8 cellular contexts compared by ENCODE assay signal in genomic region chr2:174247474-174248186, GRCh38. TPM values are rescaled to one million over a fixed set of nuclear protein-coding genes. Genes with fewer than 3 reads are reported as not detected.
DNase-seq lines count a peak whose midpoint lies in the region; ATAC-seq, FAIRE-seq and TF ChIP-seq lines count a peak whose summit lies in the region.

No MANE protein-coding gene starts in this region.

- no peak for TF ChIP-seq CTCF in brain microvascular endothelial cell (IDR thresholded peaks at IDR 0.05; ENCODE audit: low read depth, low read length, missing control alignments)
- TF ChIP-seq CTCF in kidney (IDR thresholded peaks at IDR 0.05; ENCODE audit: borderline replicate concordance, extremely low read depth, insufficient read depth): no peak

- H3K4me3 Mint-ChIP-seq in stimulated activated naive CD8-positive, alpha-beta T cell treated with anti-CD3 and anti-CD28 coated beads, Interleukin-15, Interleukin-2, amounts not matched to agents 100 ng/mL and 50 ng/mL, for 24 hours: peak overlapping the region; percentile 90

- no peaks in the 10 kb centered on the region for H3K9me3 Mint-ChIP-seq in stimulated activated naive CD8-positive, alpha-beta T cell treated with anti-CD3 and anti-CD28 coated beads, Interleukin-15, Interleukin-2, amounts not matched to agents 100 ng/mL and 50 ng/mL, for 24 hours

- ATAC-seq in HG02588 (IDR thresholded peaks at IDR 0.05; ENCODE audit: unreplicated experiment): peak; percentile 0

- H3K4me3 ChIP-seq in brain microvascular endothelial cell (ENCODE audit: low read depth, low read length) (peak overlapping the region; percentile 82), kidney (ENCODE audit: low read length in 2 of 2) (peak overlapping the region; percentile 62 to 86)

- in situ Hi-C loops in brain microvascular endothelial cell (cut with HindIII; ENCODE audit: low pct_ligation_motif_present, low sequenced_read_pairs): no loop called here

- H3K36me3 ChIP-seq in brain microvascular endothelial cell (replicated peaks) (no peaks in the 10 kb centered on the region), kidney (ENCODE audit: control insufficient read depth in 1 of 2, insufficient read depth in 2 of 2, low read length in 2 of 2) (no peaks in the 10 kb centered on the region)

- H3K27me3 Mint-ChIP-seq in stimulated activated naive CD8-positive, alpha-beta T cell treated with anti-CD3 and anti-CD28 coated beads, Interleukin-15, Interleukin-2, amounts not matched to agents 100 ng/mL and 50 ng/mL, for 24 hours: no peaks in the 10 kb centered on the region

- peak overlapping the region in 1 of 2 donors; percentile 64 for H3K9ac ChIP-seq in kidney (ENCODE audit: low read length in 2 of 2)

- no peaks in the 10 kb centered on the region for H3K9me3 ChIP-seq in kidney (ENCODE audit: control insufficient read depth in 1 of 2, low read length in 2 of 2)

- H3K36me3 Mint-ChIP-seq in stimulated activated naive CD8-positive, alpha-beta T cell treated with anti-CD3 and anti-CD28 coated beads, Interleukin-15, Interleukin-2, amounts not matched to agents 100 ng/mL and 50 ng/mL, for 24 hours (ENCODE audit: low read depth): peaks cover 35% of the 10 kb centered on the region

- DNase-seq in NOMO-1 treated with DMSO at 0.1 percent for 48 hours (lab: John Stamatoyannopoulos, UW; ENCODE audit: unreplicated experiment): peak; percentile 28
- DNase-seq in NOMO-1 treated with dmso at 0.1 percent for 144 hours (lab: John Stamatoyannopoulos, UW; ENCODE audit: unreplicated experiment): no peak
- peak; percentile 57 for DNase-seq in NAMALWA (ENCODE audit: low spot score)
- DNase-seq in brain microvascular endothelial cell: peak; percentile 5
- DNase-seq in kidney: no peak
- no peak for DNase-seq in activated CD8-positive, alpha-beta memory T cell treated with anti-CD3 and anti-CD28 coated beads for 24 hours

- no peak for FAIRE-seq in kidney (lab: Jason Lieb, UNC)

- H3K4me1 Mint-ChIP-seq in stimulated activated naive CD8-positive, alpha-beta T cell treated with anti-CD3 and anti-CD28 coated beads, Interleukin-15, Interleukin-2, amounts not matched to agents 100 ng/mL and 50 ng/mL, for 24 hours (ENCODE audit: low read depth): peaks cover 43% of the 10 kb centered on the region

- no peaks in the 10 kb centered on the region for H3K27me3 ChIP-seq in brain microvascular endothelial cell (replicated peaks)

- intact Hi-C loops in kidney (cut with DNase I): no loop called here

- peaks cover 0 to 5% of the 10 kb centered on the region in 2 donors for H3K4me1 ChIP-seq in kidney (ENCODE audit: control insufficient read depth in 1 of 2, insufficient read depth in 1 of 2, low read depth in 1 of 2, low read length in 2 of 2)

- H3K27ac ChIP-seq in brain microvascular endothelial cell: peak overlapping the region; percentile 52
- peak overlapping the region; percentile 73 to 74 for H3K27ac ChIP-seq in kidney (ENCODE audit: low read depth in 2 of 2, low read length in 2 of 2)

- H3K27ac Mint-ChIP-seq in stimulated activated naive CD8-positive, alpha-beta T cell treated with anti-CD3 and anti-CD28 coated beads, Interleukin-15, Interleukin-2, amounts not matched to agents 100 ng/mL and 50 ng/mL, for 24 hours: peak overlapping the region; percentile 82

RNA-seq across cellular contexts. Expression of gene OLA1, which starts 0.7 kb away (rescaled TPM):
- total RNA-seq in kidney: 64.2 TPM
- polyA plus RNA-seq in kidney (ENCODE audit: insufficient read depth, low read depth, low replicate concordance): 90.0 TPM

Comparison
In these comparisons a context has a peak if more than half of its experiments do, and no peak if none do; other contexts are left out.
1. DNase-seq: peak in NOMO-1 treated with DMSO at 0.1 percent for 48 hours (single experiment), NAMALWA (single experiment) and brain microvascular endothelial cell (single experiment); none in NOMO-1 treated with dmso at 0.1 percent for 144 hours (single experiment), kidney (single experiment) and activated CD8-positive, alpha-beta memory T cell treated with anti-CD3 and anti-CD28 coated beads for 24 hours (single experiment).